Comparison of ENCODE assay signal across 9 cellular contexts in the genomic region with DNA sequence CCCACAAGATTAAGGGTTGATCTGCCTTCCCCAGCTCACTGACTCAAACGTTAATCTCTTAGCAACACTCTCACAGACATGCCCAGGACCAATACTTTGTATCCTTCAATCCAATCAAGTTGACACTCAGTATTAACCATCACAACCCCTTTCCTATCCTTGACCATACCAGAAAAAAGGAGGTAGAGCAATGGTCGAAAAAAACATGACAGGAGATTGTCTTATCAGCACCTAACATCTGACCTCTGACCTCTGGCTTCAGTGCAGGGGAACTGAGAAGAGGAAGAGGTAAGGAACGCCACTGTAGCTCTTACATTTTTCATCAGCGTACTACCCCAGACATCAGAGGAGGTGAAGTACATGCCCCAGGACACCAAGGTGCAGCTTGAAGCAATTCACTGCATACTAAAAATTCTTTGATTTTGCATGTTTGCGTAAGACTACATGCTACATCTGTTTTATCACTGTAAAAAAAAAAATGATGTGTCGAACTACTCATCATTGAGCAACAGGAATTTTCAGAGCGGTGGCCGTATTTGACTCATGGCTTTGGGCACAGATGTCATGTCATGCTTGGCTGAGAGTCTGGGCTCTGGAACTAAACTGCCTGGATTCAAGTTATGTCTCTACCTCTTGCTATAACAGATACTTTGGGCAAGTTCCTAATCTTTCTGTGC.
DNase-seq lines count a peak whose midpoint lies in the region; ATAC-seq lines count a peak whose summit lies in the region.
"Had no signal": no experiment of that assay in that cellular context is flagged by ENCODE, and none has a peak within 500 bp of the region (broad histone marks: within the 10 kb centered on the region; RNA-seq: fewer than 3 reads in every experiment).

No MANE protein-coding gene starts in this region.

- H3K4me1 ChIP-seq in mesenchymal stem cell (ENCODE audit: control insufficient read depth, insufficient read depth, low read depth, low read length) = peaks cover 5% of the 10 kb centered on the region

- no peaks in the 10 kb centered on the region for H3K27me3 ChIP-seq in mesenchymal stem cell (ENCODE audit: control insufficient read depth in 1 of 2, insufficient read depth in 1 of 2, low read length in 2 of 2)

- H3K9me3 Mint-ChIP-seq in activated T-helper 17 cell treated with anti-CD3 and anti-CD28 coated beads, Interleukin-2, amount 50 U/mL, for 72 hours = peaks cover 7% of the 10 kb centered on the region

- peak overlapping the region; percentile 40 for H3K9ac ChIP-seq in mesenchymal stem cell (ENCODE audit: low read length)

- H3K27me3 Mint-ChIP-seq in activated T-helper 17 cell treated with anti-CD3 and anti-CD28 coated beads, Interleukin-2, amount 50 U/mL, for 72 hours = no peaks in the 10 kb centered on the region

- no peaks in the 10 kb centered on the region for H3K9me3 ChIP-seq in mesenchymal stem cell (ENCODE audit: control insufficient read depth, low read length)

- H3K27ac ChIP-seq in mesenchymal stem cell (ENCODE audit: low read length, poor library complexity, severe bottlenecking) (peak overlapping the region; percentile 70), caudate nucleus (ENCODE audit: low read depth, low read length) (no peak overlapping the region)

- no peak overlapping the region for H3K4ac ChIP-seq in mesenchymal stem cell (ENCODE audit: low read depth in 1 of 2, low read length in 2 of 2)

- H4K91ac ChIP-seq in mesenchymal stem cell (ENCODE audit: low read length) = no peak overlapping the region

- no peak overlapping the region for H4K8ac ChIP-seq in mesenchymal stem cell (ENCODE audit: low read length)

- H3K36me3 ChIP-seq in mesenchymal stem cell (ENCODE audit: control insufficient read depth in 1 of 2, insufficient read depth in 2 of 2, low read depth in 1 of 2, low read length in 2 of 2) = no peaks in the 10 kb centered on the region

- H2BK12ac ChIP-seq in mesenchymal stem cell (ENCODE audit: low read length in 2 of 2) = peak overlapping the region in 1 of 2 experiments; percentile 21

- H3K14ac ChIP-seq in mesenchymal stem cell (ENCODE audit: low read length in 2 of 2) = no peak overlapping the region

- DNase-seq in GM03348 (ENCODE audit: low spot score) (peak; percentile 61), mesenchymal stem cell (peak; percentile 53), ecto neural progenitor cell (ENCODE audit: low spot score) (no peak), caudate nucleus (lab: John Stamatoyannopoulos, UW) (no peak)
- DNase-seq: islet precursor cell had no signal

- H3K4me3 Mint-ChIP-seq in activated T-helper 17 cell treated with anti-CD3 and anti-CD28 coated beads, Interleukin-2, amount 50 U/mL, for 72 hours = no peak overlapping the region

- peak; percentile 68 for ATAC-seq in HG03571 (IDR thresholded peaks at IDR 0.05; ENCODE audit: unreplicated experiment)
- peak; percentile 23 for ATAC-seq in activated T-helper 17 cell treated with anti-CD3 and anti-CD28 coated beads, Interleukin-2, amount 50 U/mL, for 72 hours (replicated peaks)
- ATAC-seq in GM18517 (IDR thresholded peaks at IDR 0.05; ENCODE audit: unreplicated experiment) = no peak
- ATAC-seq in GM18867 (IDR thresholded peaks at IDR 0.05; ENCODE audit: unreplicated experiment) = no peak

- no peak overlapping the region for H2BK5ac ChIP-seq in mesenchymal stem cell (ENCODE audit: low read depth, low read length, poor library complexity, severe bottlenecking)

- H3K18ac ChIP-seq in mesenchymal stem cell (ENCODE audit: low read depth in 1 of 2, low read length in 2 of 2) = no peak overlapping the region

- H2BK120ac ChIP-seq in mesenchymal stem cell (ENCODE audit: low read depth, low read length) = no peak overlapping the region

- H3K79me1 ChIP-seq in mesenchymal stem cell (replicated peaks; ENCODE audit: low read length, poor library complexity, severe bottlenecking) = no peaks in the 10 kb centered on the region

- no peak overlapping the region for H3K23ac ChIP-seq in mesenchymal stem cell (ENCODE audit: low read length in 2 of 2)

- WGBS in mesenchymal stem cell = 55% methylated on average over 8 of the region's 8 CpGs

- peaks cover 54% of the 10 kb centered on the region for H3K4me1 Mint-ChIP-seq in activated T-helper 17 cell treated with anti-CD3 and anti-CD28 coated beads, Interleukin-2, amount 50 U/mL, for 72 hours

- no peak overlapping the region for H3K4me3 ChIP-seq in mesenchymal stem cell (ENCODE audit: insufficient read depth in 1 of 2, low read depth in 1 of 2, low read length in 2 of 2)

- H3K4me2 ChIP-seq in mesenchymal stem cell (ENCODE audit: low read length, poor library complexity, severe bottlenecking) = no peak overlapping the region

- no peak overlapping the region for H2AK5ac ChIP-seq in mesenchymal stem cell (ENCODE audit: low read length, severe bottlenecking)

- H3K27ac Mint-ChIP-seq in activated T-helper 17 cell treated with anti-CD3 and anti-CD28 coated beads, Interleukin-2, amount 50 U/mL, for 72 hours = peak overlapping the region; percentile 98

- H2BK15ac ChIP-seq in mesenchymal stem cell (ENCODE audit: low read depth, poor library complexity, severe bottlenecking) = no peak overlapping the region

- H2AFZ ChIP-seq in mesenchymal stem cell (ENCODE audit: low read depth, low read length) = no peak overlapping the region

- H3K36me3 Mint-ChIP-seq in activated T-helper 17 cell treated with anti-CD3 and anti-CD28 coated beads, Interleukin-2, amount 50 U/mL, for 72 hours (ENCODE audit: low read depth) = no peaks in the 10 kb centered on the region

Comparison
In these comparisons a context has a peak if more than half of its experiments do, and no peak if none do; other contexts are left out.
1. DNase-seq: peak in GM03348 (single experiment) and mesenchymal stem cell (single experiment); none in ecto neural progenitor cell (single experiment) and caudate nucleus (0 of 61).
2. ATAC-seq: peak in HG03571 (single experiment) and activated T-helper 17 cell treated with anti-CD3 and anti-CD28 coated beads, Interleukin-2, amount 50 U/mL, for 72 hours (single experiment); none in GM18517 (single experiment) and GM18867 (single experiment).